1 cellular context compared by ENCODE assay signal in the genomic region with DNA sequence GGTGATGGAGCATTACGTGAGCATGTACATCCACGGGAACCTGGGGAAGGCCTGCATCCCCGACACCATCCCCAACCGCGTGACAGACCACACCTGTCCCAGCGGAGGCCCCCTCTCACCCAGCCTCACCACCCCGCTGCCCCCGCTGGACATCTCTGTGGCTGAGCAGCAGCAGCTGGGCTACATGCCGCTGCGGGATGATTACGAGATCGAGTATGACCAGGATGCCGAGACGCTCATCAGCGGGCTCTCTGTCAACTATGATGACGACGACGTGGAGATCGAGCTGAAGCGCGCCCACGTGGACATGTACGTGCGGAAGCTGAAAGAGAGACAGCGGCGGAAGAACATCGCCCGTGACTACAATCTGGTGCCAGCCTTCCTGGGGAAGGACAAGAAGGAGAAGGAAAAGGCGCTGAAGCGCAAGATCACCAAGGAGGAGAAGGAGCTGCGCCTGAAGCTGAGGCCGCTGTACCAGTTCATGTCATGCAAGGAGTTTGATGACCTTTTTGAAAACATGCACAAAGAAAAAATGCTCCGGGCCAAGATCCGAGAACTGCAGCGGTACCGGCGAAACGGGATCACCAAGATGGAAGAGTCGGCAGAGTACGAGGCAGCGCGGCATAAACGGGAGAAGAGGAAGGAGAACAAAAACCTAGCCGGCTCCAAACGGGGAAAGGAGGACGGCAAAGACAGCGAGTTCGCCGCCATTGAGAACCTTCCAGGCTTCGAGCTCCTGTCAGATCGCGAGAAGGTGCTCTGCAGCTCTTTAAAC.
TF ChIP-seq lines count a peak whose summit lies in the region.

No MANE protein-coding gene starts in this region.

TF ChIP-seq in K562, 482 proteins besides CTCF, POLR2A, EP300 and RAD21:
- TF ChIP-seq ZNF3 (CRISPR knock-in tag; IDR thresholded peaks at IDR 0.05), result no peak
- TF ChIP-seq POLR2G (IDR thresholded peaks at IDR 0.05; ENCODE audit: low read depth, low read length), result peak; percentile 31; the same call in 1 of the 2 replicates
- TF ChIP-seq ZNF124 (CRISPR knock-in tag; IDR thresholded peaks at IDR 0.05), result no peak
- TF ChIP-seq PHTF2 (CRISPR knock-in tag; IDR thresholded peaks at IDR 0.05), result no peak
- TF ChIP-seq GABPA (tag; conservative IDR thresholded peaks at IDR 0.05; ENCODE audit: low read depth), result no peak
